ENCODE assay signal across 13 cellular contexts in the genomic region with DNA sequence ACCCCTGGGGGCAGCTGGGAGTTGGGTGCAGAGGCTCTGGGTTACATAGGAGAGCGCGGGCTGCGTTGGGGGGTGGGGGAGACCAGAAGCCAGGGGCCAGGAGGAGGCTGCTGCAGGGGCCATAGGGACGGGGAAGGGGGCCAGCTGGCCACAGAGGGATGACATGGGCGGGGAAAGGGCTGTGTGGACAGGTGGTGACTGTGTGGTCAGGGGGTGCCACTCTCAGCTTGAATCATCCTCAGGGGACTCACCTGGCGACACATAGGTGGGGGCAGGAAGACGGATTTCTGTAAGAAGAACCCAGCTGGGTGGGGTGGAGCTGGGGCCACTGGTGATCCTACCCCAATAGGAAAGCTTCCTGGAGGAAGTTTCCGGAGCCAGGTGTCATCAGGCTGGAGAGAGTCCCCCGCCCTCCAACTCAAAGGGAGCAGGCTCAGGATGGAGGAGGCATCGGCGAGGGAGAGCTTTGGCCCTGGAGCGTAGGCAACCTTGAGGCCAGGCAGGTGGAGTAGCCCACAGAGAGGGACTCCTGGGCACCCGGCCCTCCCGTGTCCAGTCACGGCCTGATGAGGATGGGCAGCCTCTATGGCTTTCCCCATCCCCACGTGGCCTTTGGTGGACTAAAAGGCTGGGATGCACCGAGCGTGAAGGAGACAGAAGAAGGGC.
"Had no signal": no experiment of that assay in that cellular context is flagged by ENCODE, and none has a peak within 500 bp of the region (broad histone marks: within the 10 kb centered on the region; RNA-seq: fewer than 3 reads in every experiment).

No MANE protein-coding gene starts in this region.

- H3K4me1 Mint-ChIP-seq: immature natural killer cell had no signal

- H3K9me3 Mint-ChIP-seq: activated CD4-positive, alpha-beta memory T cell treated with anti-CD3 and anti-CD28 coated beads, Interleukin-2, amount 10 ng/mL, durations not matched to agents 7 days and 5 days; activated naive CD8-positive, alpha-beta T cell treated with anti-CD3 and anti-CD28 coated beads, Interleukin-2, amount 10 ng/mL, durations not matched to agents 7 days and 5 days; endodermal cell; immature natural killer cell; T-helper 2 cell treated with Interferon-gamma antibody and Interleukin-4, amounts not matched to agents 5 μg/mL and 100 μg/mL, for 36 hours had no signal

- ATAC-seq: activated CD4-positive, CD25-positive, alpha-beta regulatory T cell treated with anti-CD3 and anti-CD28 coated beads, Interleukin-2, amount 50 U/mL, for 24 hours; left lobe of liver had no signal

- H3K27ac ChIP-seq: thyroid gland had no signal

- H3K4me3 ChIP-seq: thyroid gland had no signal

- H3K4me1 ChIP-seq: thyroid gland had no signal

- H3K27me3 ChIP-seq: thyroid gland had no signal

- H3K27me3 Mint-ChIP-seq: activated CD4-positive, alpha-beta memory T cell treated with anti-CD3 and anti-CD28 coated beads, Interleukin-2, amount 10 ng/mL, durations not matched to agents 7 days and 5 days; activated naive CD8-positive, alpha-beta T cell treated with anti-CD3 and anti-CD28 coated beads, Interleukin-2, amount 10 ng/mL, durations not matched to agents 7 days and 5 days had no signal

- H3K9me3 ChIP-seq: thyroid gland had no signal

- H3K4me3 Mint-ChIP-seq: activated CD4-positive, alpha-beta memory T cell treated with anti-CD3 and anti-CD28 coated beads, Interleukin-2, amount 10 ng/mL, durations not matched to agents 7 days and 5 days; activated naive CD8-positive, alpha-beta T cell treated with anti-CD3 and anti-CD28 coated beads, Interleukin-2, amount 10 ng/mL, durations not matched to agents 7 days and 5 days; endodermal cell; immature natural killer cell; nephron progenitor cell; T-helper 2 cell treated with Interferon-gamma antibody and Interleukin-4, amounts not matched to agents 5 μg/mL and 100 μg/mL, for 36 hours had no signal

- H3K36me3 ChIP-seq: thyroid gland had no signal

- DNase-seq: activated CD4-positive, alpha-beta memory T cell treated with anti-CD3 and anti-CD28 coated beads, Interleukin-2, amount 10 ng/mL, durations not matched to agents 7 days and 5 days; activated CD8-positive, alpha-beta memory T cell treated with anti-CD3 and anti-CD28 coated beads, Interleukin-2, amount 50 U/mL, for 4 hours; activated naive CD8-positive, alpha-beta T cell treated with anti-CD3 and anti-CD28 coated beads, Interleukin-2, amount 10 ng/mL, durations not matched to agents 7 days and 5 days; anterior cingulate cortex; glutamatergic neuron; immature natural killer cell; nephron progenitor cell; stimulated activated CD4-positive, alpha-beta T cell treated with anti-CD3 and anti-CD28 coated beads, Interleukin-4, amount 100 ng/mL, for 1 hour; thyroid gland had no signal

- H3K27ac Mint-ChIP-seq: activated CD4-positive, alpha-beta memory T cell treated with anti-CD3 and anti-CD28 coated beads, Interleukin-2, amount 10 ng/mL, durations not matched to agents 7 days and 5 days; activated naive CD8-positive, alpha-beta T cell treated with anti-CD3 and anti-CD28 coated beads, Interleukin-2, amount 10 ng/mL, durations not matched to agents 7 days and 5 days; endodermal cell; immature natural killer cell; nephron progenitor cell; T-helper 2 cell treated with Interferon-gamma antibody and Interleukin-4, amounts not matched to agents 5 μg/mL and 100 μg/mL, for 36 hours had no signal

- H3K36me3 Mint-ChIP-seq: activated naive CD8-positive, alpha-beta T cell treated with anti-CD3 and anti-CD28 coated beads, Interleukin-2, amount 10 ng/mL, durations not matched to agents 7 days and 5 days; immature natural killer cell had no signal
